Comparison of ENCODE assay signal across 8 cellular contexts in the genomic region with DNA sequence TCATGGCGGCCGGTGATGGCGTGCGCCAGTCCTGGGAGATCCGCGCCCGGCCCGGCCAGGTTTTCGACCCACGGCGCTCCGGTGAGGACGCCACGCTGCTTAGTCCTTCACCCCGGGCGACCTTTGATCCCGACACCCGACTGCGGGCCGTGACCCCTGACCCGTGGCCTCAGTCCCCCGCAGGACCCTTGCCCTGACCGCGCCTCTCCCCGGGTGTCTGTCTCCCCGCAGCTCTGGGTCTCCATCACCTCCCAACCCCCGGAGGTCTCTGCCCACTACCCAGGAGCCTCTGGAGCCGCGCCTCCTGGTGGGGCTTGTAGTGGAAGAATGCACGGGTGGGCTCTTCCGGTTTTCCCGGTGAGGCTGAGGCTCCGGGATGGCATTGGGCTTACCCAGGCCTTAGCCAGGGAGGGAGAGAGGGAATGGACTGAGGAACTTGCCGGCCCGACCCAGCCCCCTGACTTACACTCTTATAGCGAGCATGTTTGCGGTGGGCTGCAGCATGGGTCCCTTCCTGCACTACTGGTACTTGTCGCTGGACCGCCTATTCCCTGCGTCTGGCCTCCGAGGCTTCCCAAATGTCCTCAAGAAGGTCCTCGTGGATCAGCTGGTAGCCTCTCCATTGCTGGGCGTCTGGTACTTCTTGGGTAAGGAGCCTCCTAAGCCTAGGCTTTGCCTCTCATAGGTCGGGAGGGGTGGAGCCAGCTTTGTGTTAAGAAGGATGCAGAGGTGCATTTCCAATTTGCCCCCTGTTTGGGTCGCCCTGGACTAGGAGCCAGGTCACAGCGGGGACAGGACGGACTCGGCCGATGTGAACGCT. TPM values are rescaled to one million over a fixed set of nuclear protein-coding genes. Genes with fewer than 3 reads are reported as not detected.
DNase-seq lines count a peak whose midpoint lies in the region; TF ChIP-seq lines count a peak whose summit lies in the region.

No MANE protein-coding gene starts in this region.

- peaks cover 12% of the 10 kb centered on the region for H3K4me1 ChIP-seq in KMS-11 (ENCODE audit: low read depth, poor library complexity, severe bottlenecking)
- peaks cover 20% of the 10 kb centered on the region for H3K4me1 ChIP-seq in mammary epithelial cell (ENCODE audit: insufficient read depth, low read length)
- peaks cover 3% of the 10 kb centered on the region for H3K4me1 ChIP-seq in mesodermal cell (ENCODE audit: control insufficient read depth, insufficient read depth, low read length, poor library complexity, severe bottlenecking)

- H2AFZ ChIP-seq in KMS-11 (ENCODE audit: low read depth) (peak overlapping the region; percentile 75), mammary epithelial cell (ENCODE audit: low read depth, low read length) (peak overlapping the region; percentile 80)

- H4K20me1 ChIP-seq in KMS-11 (ENCODE audit: insufficient read depth) = no peaks in the 10 kb centered on the region
- no peaks in the 10 kb centered on the region for H4K20me1 ChIP-seq in mammary epithelial cell (ENCODE audit: insufficient read depth, low read length)

- H3K9me3 ChIP-seq in mammary epithelial cell (replicated peaks; ENCODE audit: insufficient read depth, low read length) (no peaks in the 10 kb centered on the region), mesodermal cell (ENCODE audit: control insufficient read depth, low read length) (no peaks in the 10 kb centered on the region)

- TF ChIP-seq CTCF in GM12875 (IDR thresholded peaks at IDR 0.05; ENCODE audit: borderline replicate concordance, insufficient read depth, low read depth, low read length) = no peak
- TF ChIP-seq CTCF in KMS-11 (conservative IDR thresholded peaks at IDR 0.05; ENCODE audit: low read depth, low read length) = no peak
- no peak for TF ChIP-seq CTCF in mammary epithelial cell (conservative IDR thresholded peaks at IDR 0.05 in 1 of 2, IDR thresholded peaks at IDR 0.05 in 1 of 2; ENCODE audit: extremely low read depth in 1 of 2, insufficient read depth in 1 of 2, low read depth in 1 of 2, low read length in 2 of 2)
- no peak for TF ChIP-seq CTCF in GM10266 (IDR thresholded peaks at IDR 0.05; ENCODE audit: control insufficient read depth, insufficient read depth, low read depth, missing control alignments)

- CTCF ChIA-PET in mammary epithelial cell (lab: Charles Lee; ENCODE audit: low non-redundant PET) = interaction anchor here (0.5 to 0.6 kb wide), 3 partner anchors 58 to 479 kb away, joined by 3 to 7 read pairs (median 5); no protein-coding TSS in a partner anchor

- no peaks in the 10 kb centered on the region for H3K27me3 ChIP-seq in KMS-11 (ENCODE audit: insufficient read depth, low read depth)
- H3K27me3 ChIP-seq in mammary epithelial cell (ENCODE audit: insufficient read depth, low read length) = no peaks in the 10 kb centered on the region

- BruUV-seq in mammary epithelial cell (replicated peaks; lab: Mats Ljungman, UMichigan) = TSS peak; percentile 30

- in situ Hi-C loops in mammary epithelial cell (cut with MboI; ENCODE audit: low sequenced_read_pairs in 2 of 2) = no loop called here

- no peak for DNase-seq in mammary epithelial cell
- DNase-seq in ureter (ENCODE audit: low spot score) = no peak
- DNase-seq in NK-92 (lab: John Stamatoyannopoulos, UW; ENCODE audit: unreplicated experiment) = no peak
- no peak for DNase-seq in DMS114 treated with DMSO at 0.1 percent for 48 hours (lab: John Stamatoyannopoulos, UW; ENCODE audit: unreplicated experiment)
- no peak for DNase-seq in GM10266 (ENCODE audit: extremely low spot score)

- H3K36me3 ChIP-seq in KMS-11 (ENCODE audit: insufficient read depth) = no peaks in the 10 kb centered on the region
- H3K36me3 ChIP-seq in mammary epithelial cell (ENCODE audit: insufficient read depth, low read length) = no peaks in the 10 kb centered on the region
- H3K36me3 ChIP-seq in mesodermal cell (ENCODE audit: control insufficient read depth, insufficient read depth, low read length) = peaks cover 17% of the 10 kb centered on the region

- H3K9ac ChIP-seq in KMS-11 (peak overlapping the region; percentile 59; the same call in 1 of the 2 replicates), mammary epithelial cell (ENCODE audit: insufficient read depth, low read length) (peak overlapping the region; percentile 38)

- H3K4me3 ChIP-seq in GM12875 (ENCODE audit: low read depth, low read length) = peak overlapping the region; percentile 64
- no peak overlapping the region for H3K4me3 ChIP-seq in KMS-11 (IDR thresholded peaks at IDR 0.05; ENCODE audit: insufficient read depth, low read depth, low read length)
- peak overlapping the region; percentile 82 to 89 (median 83) for H3K4me3 ChIP-seq in mammary epithelial cell (replicated peaks in 1 of 3; ENCODE audit: insufficient read depth in 1 of 3, low read depth in 2 of 3, low read length in 3 of 3)
- peak overlapping the region; percentile 89 for H3K4me3 ChIP-seq in mesodermal cell (ENCODE audit: extremely low read depth, insufficient read depth, low read length, poor library complexity, severe bottlenecking)

- H3K27ac ChIP-seq in KMS-11 (peak overlapping the region; percentile 26), mammary epithelial cell (ENCODE audit: insufficient read depth, low read depth, low read length) (peak overlapping the region; percentile 37), mesodermal cell (ENCODE audit: low read depth, low read length, severe bottlenecking) (peak overlapping the region; percentile 84)

- intact Hi-C loops in mammary epithelial cell (cut with micrococcal nuclease) = loop anchor here (1.0 to 5.0 kb wide), 3 partner anchors 11 to 154 kb away; partner anchors contain the start of genes LSM4 and RAB3A

- no peaks in the 10 kb centered on the region; the same call in 1 of the 2 replicates for H3K79me2 ChIP-seq in KMS-11 (ENCODE audit: insufficient read depth, low read depth)
- H3K79me2 ChIP-seq in mammary epithelial cell (ENCODE audit: insufficient read depth, low read length) = peaks cover 11% of the 10 kb centered on the region

- H3K4me2 ChIP-seq in KMS-11 = peak overlapping the region; percentile 95
- peak overlapping the region; percentile 94 for H3K4me2 ChIP-seq in mammary epithelial cell (ENCODE audit: insufficient read depth, low read depth, low read length)

- WGBS in mammary epithelial cell (ENCODE audit: low coverage, missing lambda C conversion rate) = 10% methylated on average over 22 of the region's 50 CpGs
- 15% methylated on average over 41 to 42 of the region's 50 CpGs for WGBS in mesodermal cell (ENCODE audit: insufficient coverage in 2 of 2), 2 experiments

- dilution Hi-C loops in mammary epithelial cell (cut with HindIII; ENCODE audit: low sequenced_read_pairs) = loop anchor here (5.0 kb wide), 1 partner anchor 134 kb away; no protein-coding TSS in a partner anchor

RNA-seq across cellular contexts. Expression of gene MPV17L2, which starts 0.6 kb away (rescaled TPM):
- 10 to 100 TPM; 16.8 to 22.5 TPM for total RNA-seq in mammary epithelial cell
- 38.2 TPM for polyA plus RNA-seq in mammary epithelial cell
- polyA minus RNA-seq in mammary epithelial cell = 43.2 TPM
- 27.5 TPM for polyA plus RNA-seq in mesodermal cell (2013, experiment 1 of 2)
- 21.6 TPM for polyA plus RNA-seq in mesodermal cell (2013, experiment 2 of 2)
- total RNA-seq in ureter = 14.7 TPM

RNA-seq across cellular contexts. Expression of gene RAB3A, which starts 10.2 kb away (rescaled TPM):
- total RNA-seq in mammary epithelial cell (1 to 10 TPM in 1 of 2 donors, under 1 TPM in 1; 0.33 to 1.8 TPM), ureter (6.1 TPM)
- 1.9 TPM for polyA plus RNA-seq in mammary epithelial cell
- not detected for polyA minus RNA-seq in mammary epithelial cell
- polyA plus RNA-seq in mesodermal cell (2013, experiment 1 of 2) = 6.0 TPM
- polyA plus RNA-seq in mesodermal cell (2013, experiment 2 of 2) = 6.0 TPM

RNA-seq across cellular contexts. Expression of gene IFI30, which starts 20.0 kb away (rescaled TPM):
- 10 to 100 TPM; 36.2 to 64.3 TPM for total RNA-seq in mammary epithelial cell
- 61.3 TPM for polyA plus RNA-seq in mammary epithelial cell
- polyA minus RNA-seq in mammary epithelial cell = 45.0 TPM
- polyA plus RNA-seq in mesodermal cell (2013, experiment 1 of 2) = 3.5 TPM
- polyA plus RNA-seq in mesodermal cell (2013, experiment 2 of 2) = 2.9 TPM
- total RNA-seq in ureter = 32.3 TPM

RNA-seq across cellular contexts. Expression of gene PDE4C, which starts 32.6 kb away (rescaled TPM):
- total RNA-seq in mammary epithelial cell = not detected
- not detected for polyA plus RNA-seq in mammary epithelial cell
- polyA minus RNA-seq in mammary epithelial cell = not detected
- 0.48 TPM for polyA plus RNA-seq in mesodermal cell (2013, experiment 1 of 2)
- polyA plus RNA-seq in mesodermal cell (2013, experiment 2 of 2) = not detected
- total RNA-seq in ureter = 3.0 TPM

RNA-seq across cellular contexts. Expression of gene PIK3R2, which starts 40.6 kb away (rescaled TPM):
- total RNA-seq in mammary epithelial cell = 10 to 100 TPM; 37.2 to 49.7 TPM
- polyA plus RNA-seq in mammary epithelial cell = 22.5 TPM
- 13.3 TPM for polyA minus RNA-seq in mammary epithelial cell
- polyA plus RNA-seq in mesodermal cell (2013, experiment 1 of 2) = 46.4 TPM
- polyA plus RNA-seq in mesodermal cell (2013, experiment 2 of 2) = 37.9 TPM
- 29.2 TPM for total RNA-seq in ureter

Comparison
In these comparisons a context has a peak if more than half of its experiments do, and no peak if none do; other contexts are left out.
1. H3K27ac ChIP-seq: peak in every context shown above with its lines; median percentile 84 in mesodermal cell; 37 in mammary epithelial cell; 26 in KMS-11.